Comparison of ENCODE assay signal across 23 cellular contexts in the genomic region with DNA sequence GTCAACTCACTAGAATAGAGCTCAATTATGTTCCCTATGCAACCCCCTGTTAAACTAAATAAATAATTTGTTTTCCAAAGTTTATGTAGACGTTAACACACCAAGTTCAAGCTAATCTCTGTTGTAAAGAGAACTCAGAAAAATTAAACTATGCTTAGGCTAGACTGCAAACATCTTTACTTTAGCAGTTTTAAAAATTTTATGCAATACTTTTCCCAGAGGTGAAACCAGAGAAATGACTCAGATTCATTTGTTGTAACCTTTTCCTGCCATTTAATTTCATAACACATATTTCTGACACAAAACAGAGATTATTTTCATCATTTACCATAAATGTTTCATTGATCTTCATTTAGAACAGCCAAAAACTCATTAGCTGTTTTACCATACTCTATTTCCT. TPM values are rescaled to one million over a fixed set of nuclear protein-coding genes. Genes with fewer than 3 reads are reported as not detected.
"Had no signal": no experiment of that assay in that cellular context is flagged by ENCODE, and none has a peak within 500 bp of the region (broad histone marks: within the 10 kb centered on the region; RNA-seq: fewer than 3 reads in every experiment).

No MANE protein-coding gene starts in this region.

- H3K36me3 ChIP-seq: cardiac muscle cell, stomach, thoracic aorta, upper lobe of left lung, WERI-Rb-1 had no signal

- ATAC-seq: activated T-cell treated with anti-CD3 and anti-CD28 coated beads, Interleukin-2, amount 50 U/mL, for 72 hours; left cardiac atrium; natural killer cell; stimulated activated effector memory CD8-positive, alpha-beta T cell treated with anti-CD3 and anti-CD28 coated beads, Interleukin-12 subunit alpha, Interleukin-12 subunit beta, amount 100 ng/mL, for 72 hours had no signal

- DNase-seq: activated CD4-positive, alpha-beta T cell treated with anti-CD3 and anti-CD28 coated beads for 1 hour; activated CD8-positive, alpha-beta memory T cell treated with anti-CD3 and anti-CD28 coated beads for 24 hours; activated CD8-positive, alpha-beta memory T cell treated with anti-CD3 and anti-CD28 coated beads, Interleukin-2, amount 50 U/mL, for 48 hours; activated effector memory CD4-positive, alpha-beta T cell treated with anti-CD3 and anti-CD28 coated beads, Interleukin-2, amount 50 U/mL, for 16 hours; activated naive CD4-positive, alpha-beta T cell treated with anti-CD3 and anti-CD28 coated beads, Interleukin-2, amount 50 U/mL, for 16 hours; activated T-cell treated with anti-CD3 and anti-CD28 coated beads, Interleukin-2, amount 50 U/mL, for 72 hours; heart right ventricle; immature natural killer cell; left cardiac atrium; natural killer cell; nucleus accumbens; retina; small intestine; stimulated activated CD4-positive, alpha-beta T cell treated with anti-CD3 and anti-CD28 coated beads, Interleukin-4, amount 100 ng/mL, for 24 hours; stomach; upper lobe of left lung; WERI-Rb-1 had no signal

- H3K4me3 ChIP-seq: cardiac muscle cell, heart right ventricle, lung, stomach, thoracic aorta, upper lobe of left lung had no signal

- FAIRE-seq: astrocyte, small intestine had no signal

- H3K27me3 ChIP-seq: cardiac muscle cell, heart right ventricle, stomach, upper lobe of left lung had no signal

RNA-seq across cellular contexts. Expression of gene ABCC9, which starts 27.4 kb away (rescaled TPM):
- total RNA-seq: dermis microvascular lymphatic vessel endothelial cell had no signal
